1 cellular context compared by ENCODE assay signal in the genomic region with DNA sequence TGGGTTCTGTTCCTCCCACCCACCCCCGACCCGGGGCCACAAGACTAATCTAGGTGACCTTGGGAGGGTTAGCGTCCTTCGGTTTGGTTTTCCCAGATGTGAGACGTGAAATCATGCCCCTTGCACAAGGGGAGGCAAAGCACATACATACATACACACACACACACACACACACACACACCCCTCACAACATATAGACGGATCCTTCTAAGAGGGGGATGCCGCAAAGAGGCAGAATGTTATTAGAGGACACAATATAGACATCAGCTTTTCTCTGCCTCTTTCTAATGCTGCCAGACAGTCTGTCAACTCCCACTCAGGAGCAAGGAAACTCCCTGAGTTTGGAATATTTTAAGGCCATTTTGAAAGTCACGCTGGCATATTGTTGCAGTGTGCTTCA.
TF ChIP-seq lines count a peak whose summit lies in the region.

No MANE protein-coding gene starts in this region.

TF ChIP-seq in GM23338, 12 proteins besides CTCF, POLR2A, EP300 and RAD21 (continued from another document):
- TF ChIP-seq, protein P1, sequence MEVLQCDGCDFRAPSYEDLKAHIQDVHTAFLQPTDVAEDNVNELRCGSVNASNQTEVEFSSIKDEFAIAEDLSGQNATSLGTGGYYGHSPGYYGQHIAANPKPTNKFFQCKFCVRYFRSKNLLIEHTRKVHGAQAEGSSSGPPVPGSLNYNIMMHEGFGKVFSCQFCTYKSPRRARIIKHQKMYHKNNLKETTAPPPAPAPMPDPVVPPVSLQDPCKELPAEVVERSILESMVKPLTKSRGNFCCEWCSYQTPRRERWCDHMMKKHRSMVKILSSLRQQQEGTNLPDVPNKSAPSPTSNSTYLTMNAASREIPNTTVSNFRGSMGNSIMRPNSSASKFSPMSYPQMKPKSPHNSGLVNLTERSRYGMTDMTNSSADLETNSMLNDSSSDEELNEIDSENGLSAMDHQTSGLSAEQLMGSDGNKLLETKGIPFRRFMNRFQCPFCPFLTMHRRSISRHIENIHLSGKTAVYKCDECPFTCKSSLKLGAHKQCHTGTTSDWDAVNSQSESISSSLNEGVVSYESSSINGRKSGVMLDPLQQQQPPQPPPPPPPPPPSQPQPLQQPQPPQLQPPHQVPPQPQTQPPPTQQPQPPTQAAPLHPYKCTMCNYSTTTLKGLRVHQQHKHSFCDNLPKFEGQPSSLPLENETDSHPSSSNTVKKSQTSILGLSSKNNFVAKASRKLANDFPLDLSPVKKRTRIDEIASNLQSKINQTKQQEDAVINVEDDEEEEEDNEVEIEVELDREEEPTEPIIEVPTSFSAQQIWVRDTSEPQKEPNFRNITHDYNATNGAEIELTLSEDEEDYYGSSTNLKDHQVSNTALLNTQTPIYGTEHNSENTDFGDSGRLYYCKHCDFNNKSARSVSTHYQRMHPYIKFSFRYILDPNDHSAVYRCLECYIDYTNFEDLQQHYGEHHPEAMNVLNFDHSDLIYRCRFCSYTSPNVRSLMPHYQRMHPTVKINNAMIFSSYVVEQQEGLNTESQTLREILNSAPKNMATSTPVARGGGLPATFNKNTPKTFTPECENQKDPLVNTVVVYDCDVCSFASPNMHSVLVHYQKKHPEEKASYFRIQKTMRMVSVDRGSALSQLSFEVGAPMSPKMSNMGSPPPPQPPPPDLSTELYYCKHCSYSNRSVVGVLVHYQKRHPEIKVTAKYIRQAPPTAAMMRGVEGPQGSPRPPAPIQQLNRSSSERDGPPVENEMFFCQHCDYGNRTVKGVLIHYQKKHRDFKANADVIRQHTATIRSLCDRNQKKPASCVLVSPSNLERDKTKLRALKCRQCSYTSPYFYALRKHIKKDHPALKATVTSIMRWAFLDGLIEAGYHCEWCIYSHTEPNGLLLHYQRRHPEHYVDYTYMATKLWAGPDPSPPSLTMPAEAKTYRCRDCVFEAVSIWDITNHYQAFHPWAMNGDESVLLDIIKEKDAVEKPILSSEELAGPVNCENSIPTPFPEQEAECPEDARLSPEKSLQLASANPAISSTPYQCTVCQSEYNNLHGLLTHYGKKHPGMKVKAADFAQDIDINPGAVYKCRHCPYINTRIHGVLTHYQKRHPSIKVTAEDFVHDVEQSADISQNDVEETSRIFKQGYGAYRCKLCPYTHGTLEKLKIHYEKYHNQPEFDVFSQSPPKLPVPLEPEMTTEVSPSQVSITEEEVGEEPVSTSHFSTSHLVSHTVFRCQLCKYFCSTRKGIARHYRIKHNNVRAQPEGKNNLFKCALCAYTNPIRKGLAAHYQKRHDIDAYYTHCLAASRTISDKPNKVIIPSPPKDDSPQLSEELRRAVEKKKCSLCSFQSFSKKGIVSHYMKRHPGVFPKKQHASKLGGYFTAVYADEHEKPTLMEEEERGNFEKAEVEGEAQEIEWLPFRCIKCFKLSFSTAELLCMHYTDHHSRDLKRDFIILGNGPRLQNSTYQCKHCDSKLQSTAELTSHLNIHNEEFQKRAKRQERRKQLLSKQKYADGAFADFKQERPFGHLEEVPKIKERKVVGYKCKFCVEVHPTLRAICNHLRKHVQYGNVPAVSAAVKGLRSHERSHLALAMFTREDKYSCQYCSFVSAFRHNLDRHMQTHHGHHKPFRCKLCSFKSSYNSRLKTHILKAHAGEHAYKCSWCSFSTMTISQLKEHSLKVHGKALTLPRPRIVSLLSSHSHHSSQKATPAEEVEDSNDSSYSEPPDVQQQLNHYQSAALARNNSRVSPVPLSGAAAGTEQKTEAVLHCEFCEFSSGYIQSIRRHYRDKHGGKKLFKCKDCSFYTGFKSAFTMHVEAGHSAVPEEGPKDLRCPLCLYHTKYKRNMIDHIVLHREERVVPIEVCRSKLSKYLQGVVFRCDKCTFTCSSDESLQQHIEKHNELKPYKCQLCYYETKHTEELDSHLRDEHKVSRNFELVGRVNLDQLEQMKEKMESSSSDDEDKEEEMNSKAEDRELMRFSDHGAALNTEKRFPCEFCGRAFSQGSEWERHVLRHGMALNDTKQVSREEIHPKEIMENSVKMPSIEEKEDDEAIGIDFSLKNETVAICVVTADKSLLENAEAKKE (CRISPR knock-in tag; IDR thresholded peaks at IDR 0.05), result no peak
- no peak for TF ChIP-seq ZNF331 (CRISPR knock-in tag; IDR thresholded peaks at IDR 0.05; ENCODE audit: low read depth)
- TF ChIP-seq, protein P2, sequence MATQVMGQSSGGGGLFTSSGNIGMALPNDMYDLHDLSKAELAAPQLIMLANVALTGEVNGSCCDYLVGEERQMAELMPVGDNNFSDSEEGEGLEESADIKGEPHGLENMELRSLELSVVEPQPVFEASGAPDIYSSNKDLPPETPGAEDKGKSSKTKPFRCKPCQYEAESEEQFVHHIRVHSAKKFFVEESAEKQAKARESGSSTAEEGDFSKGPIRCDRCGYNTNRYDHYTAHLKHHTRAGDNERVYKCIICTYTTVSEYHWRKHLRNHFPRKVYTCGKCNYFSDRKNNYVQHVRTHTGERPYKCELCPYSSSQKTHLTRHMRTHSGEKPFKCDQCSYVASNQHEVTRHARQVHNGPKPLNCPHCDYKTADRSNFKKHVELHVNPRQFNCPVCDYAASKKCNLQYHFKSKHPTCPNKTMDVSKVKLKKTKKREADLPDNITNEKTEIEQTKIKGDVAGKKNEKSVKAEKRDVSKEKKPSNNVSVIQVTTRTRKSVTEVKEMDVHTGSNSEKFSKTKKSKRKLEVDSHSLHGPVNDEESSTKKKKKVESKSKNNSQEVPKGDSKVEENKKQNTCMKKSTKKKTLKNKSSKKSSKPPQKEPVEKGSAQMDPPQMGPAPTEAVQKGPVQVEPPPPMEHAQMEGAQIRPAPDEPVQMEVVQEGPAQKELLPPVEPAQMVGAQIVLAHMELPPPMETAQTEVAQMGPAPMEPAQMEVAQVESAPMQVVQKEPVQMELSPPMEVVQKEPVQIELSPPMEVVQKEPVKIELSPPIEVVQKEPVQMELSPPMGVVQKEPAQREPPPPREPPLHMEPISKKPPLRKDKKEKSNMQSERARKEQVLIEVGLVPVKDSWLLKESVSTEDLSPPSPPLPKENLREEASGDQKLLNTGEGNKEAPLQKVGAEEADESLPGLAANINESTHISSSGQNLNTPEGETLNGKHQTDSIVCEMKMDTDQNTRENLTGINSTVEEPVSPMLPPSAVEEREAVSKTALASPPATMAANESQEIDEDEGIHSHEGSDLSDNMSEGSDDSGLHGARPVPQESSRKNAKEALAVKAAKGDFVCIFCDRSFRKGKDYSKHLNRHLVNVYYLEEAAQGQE (IDR thresholded peaks at IDR 0.05; ENCODE audit: unreplicated experiment), result no peak
